In the genomic region with DNA sequence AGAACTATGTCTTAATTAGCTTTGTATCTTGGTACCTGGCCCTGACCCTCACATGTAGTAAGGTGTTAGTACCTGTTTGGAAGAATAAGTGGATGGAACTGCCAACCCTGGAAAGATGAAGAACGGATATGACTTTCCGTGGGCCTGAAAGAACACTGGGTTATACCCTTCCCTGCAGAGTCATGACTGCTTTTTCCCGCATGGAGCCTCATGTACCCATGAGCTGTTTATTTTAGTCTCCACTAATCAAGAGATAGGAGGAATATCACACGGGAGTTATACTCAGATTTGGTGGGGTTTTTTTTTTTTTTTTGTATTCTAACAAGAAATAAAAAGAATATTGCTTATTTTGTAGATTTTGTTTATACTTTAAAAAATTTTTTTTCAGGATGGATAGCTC, we compare ENCODE assay signal across 18 cellular contexts. TPM values are rescaled to one million over a fixed set of nuclear protein-coding genes. Genes with fewer than 3 reads are reported as not detected.
A peak's percentile ranks its signal among the peaks of the same experiment; 100 is the strongest.
DNase-seq lines count a peak whose midpoint lies in the region; ATAC-seq, FAIRE-seq and TF ChIP-seq lines count a peak whose summit lies in the region.
"Had no signal": no experiment of that assay in that cellular context is flagged by ENCODE, and none has a peak within 500 bp of the region (broad histone marks: within the 10 kb centered on the region; RNA-seq: fewer than 3 reads in every experiment).

No MANE protein-coding gene starts in this region.

- TF ChIP-seq CTCF in HepG2 (CRISPR knock-in tag; IDR thresholded peaks at IDR 0.05), result no peak
- no peak for TF ChIP-seq CTCF in right lobe of liver (IDR thresholded peaks at IDR 0.05)

- no peak overlapping the region for H2AFZ ChIP-seq in HepG2 (ENCODE audit: low read length)

- DNase-seq in activated naive CD4-positive, alpha-beta T cell treated with anti-CD3 and anti-CD28 coated beads for 36 hours, result no peak
- no peak for DNase-seq in activated naive CD4-positive, alpha-beta T cell treated with Interleukin-2 at 50 U/mL for 16 hours
- DNase-seq in HepG2 (ENCODE audit: low spot score) (no peak), right lobe of liver (no peak), right cardiac atrium (no peak), SHP77 treated with DMSO at 0.1 percent for 48 hours (lab: John Stamatoyannopoulos, UW) (no peak), HuH-7 (ENCODE audit: low spot score) (no peak)
- DNase-seq: ACHN; Calu3; CD4-positive, CD25-positive, alpha-beta regulatory T cell; DMS 273 treated with DMSO at 0.1 percent for 48 hours; HCEC 1CT had no signal

- in situ Hi-C loops in HepG2 (cut with HindIII; ENCODE audit: extremely low pct_ligation_motif_present, low pct_unique_long_range_greater_than_20kb), result no loop called here

- ATAC-seq in HepG2 (no peak), right lobe of liver (no peak), right cardiac atrium (peak in 1 of 2 donors; percentile 43)

- no peaks in the 10 kb centered on the region for H3K9me3 Mint-ChIP-seq in activated naive CD4-positive, alpha-beta T cell treated with anti-CD3 and anti-CD28 coated beads for 36 hours
- H3K9me3 Mint-ChIP-seq: CD4-positive, CD25-positive, alpha-beta regulatory T cell; IgD-negative memory B cell had no signal

- H3K4me3 ChIP-seq in HepG2 (replicated peaks in 1 of 3; ENCODE audit: insufficient read depth in 1 of 3, low read depth in 2 of 3, low read length in 3 of 3) (no peak overlapping the region), right lobe of liver (no peak overlapping the region), right cardiac atrium (ENCODE audit: low read length) (no peak overlapping the region)
- H3K4me3 ChIP-seq: BLaER1 treated with 17β-estradiol and CSF1 and Interleukin-3, amounts not matched to agents 10 nM and 100 nM had no signal

- no peak overlapping the region for H3K9ac ChIP-seq in HepG2 (ENCODE audit: insufficient read depth, low read depth, low read length)
- H3K9ac ChIP-seq: BLaER1 treated with 17β-estradiol and CSF1 and Interleukin-3, amounts not matched to agents 10 nM and 100 nM had no signal

- WGBS in HepG2 (ENCODE audit: low lambda C conversion rate), result 80% methylated on average over 4 of the region's 4 CpGs
- 46% methylated on average over 4 of the region's 4 CpGs for WGBS in right lobe of liver (ENCODE audit: insufficient coverage, low coverage, low lambda C conversion rate, missing lambda C conversion rate)
- WGBS in right cardiac atrium, result 60% methylated on average over 4 of the region's 4 CpGs

- no peaks in the 10 kb centered on the region for H3K79me2 ChIP-seq in HepG2 (ENCODE audit: insufficient read depth, low read length)

- H3K4me1 ChIP-seq in HepG2 (ENCODE audit: insufficient read depth, low read length) (peaks cover 46% of the 10 kb centered on the region), right lobe of liver (peaks cover 0 to 22% (median 4%) of the 10 kb centered on the region in 4 donors), right cardiac atrium (ENCODE audit: control insufficient read depth, insufficient read depth, low read length) (no peaks in the 10 kb centered on the region)

- no peaks in the 10 kb centered on the region for H3K4me1 Mint-ChIP-seq in activated naive CD4-positive, alpha-beta T cell treated with anti-CD3 and anti-CD28 coated beads for 36 hours (ENCODE audit: low read depth)

- peaks cover 52 to 86% of the 10 kb centered on the region in 2 experiments for H3K36me3 ChIP-seq in HepG2 (replicated peaks in 1 of 2; ENCODE audit: control insufficient read depth in 1 of 2, insufficient read depth in 2 of 2, low read length in 2 of 2)
- H3K36me3 ChIP-seq in right lobe of liver, result peaks cover 22 to 85% (median 56%) of the 10 kb centered on the region in 4 donors

- intact Hi-C loops in activated naive CD4-positive, alpha-beta T cell treated with anti-CD3 and anti-CD28 coated beads for 36 hours (cut with micrococcal nuclease), result no loop called here
- intact Hi-C loops in HepG2 (cut with micrococcal nuclease; ENCODE audit: unreplicated experiment) (loop anchor here (2.0 kb wide), 1 partner anchor 17 kb away; a partner anchor contains a TSS), right lobe of liver (cut with DNase I) (no loop called here), right cardiac atrium (cut with DNase I) (no loop called here)

- no peak overlapping the region for H3K4me2 ChIP-seq in HepG2 (ENCODE audit: low read depth, low read length)
- H3K4me2 ChIP-seq: BLaER1 treated with 17β-estradiol and CSF1 and Interleukin-3, amounts not matched to agents 10 nM and 100 nM had no signal

- no peaks in the 10 kb centered on the region for H3K27me3 Mint-ChIP-seq in activated naive CD4-positive, alpha-beta T cell treated with anti-CD3 and anti-CD28 coated beads for 36 hours (ENCODE audit: low read depth)
- H3K27me3 Mint-ChIP-seq: CD4-positive, CD25-positive, alpha-beta regulatory T cell; IgD-negative memory B cell had no signal

- H4K20me1 ChIP-seq in HepG2 (ENCODE audit: insufficient read depth, low read length), result peaks cover 2% of the 10 kb centered on the region; the same call in 1 of the 2 replicates

- CTCF ChIA-PET in activated naive CD4-positive, alpha-beta T cell treated with anti-CD3 and anti-CD28 coated beads for 36 hours (lab: Charles Lee), result interaction anchor here (0.6 to 17.5 kb wide), 4 partner anchors 9 to 569 kb away, joined by 3 to 379 read pairs (median 40); no protein-coding TSS in a partner anchor
- CTCF ChIA-PET in HepG2 (lab: Yijun Ruan, JAX; ENCODE audit: low intra/inter-chr PET ratio, low total read pairs), result no interaction called here

- H3K27ac Mint-ChIP-seq in activated naive CD4-positive, alpha-beta T cell treated with anti-CD3 and anti-CD28 coated beads for 36 hours, result peak overlapping the region; percentile 15

- TF ChIP-seq EP300 in HepG2 (IDR thresholded peaks at IDR 0.05; ENCODE audit: low read depth in 2 of 2, low read length in 2 of 2) (no peak), HepG2 (CRISPR knock-in tag; IDR thresholded peaks at IDR 0.05; ENCODE audit: borderline replicate concordance) (no peak)

- peak; percentile 32 for FAIRE-seq in HepG2 (lab: Jason Lieb, UNC)

- TF ChIP-seq POLR2A in HepG2 (IDR thresholded peaks at IDR 0.05; ENCODE audit: insufficient read depth in 1 of 2, low read depth in 2 of 2, low read length in 2 of 2) (no peak), right lobe of liver (IDR thresholded peaks at IDR 0.05) (no peak)

- no peak for TF ChIP-seq RAD21 in HepG2 (CRISPR knock-in tag; IDR thresholded peaks at IDR 0.05)

- no peak overlapping the region for H3K4me3 Mint-ChIP-seq in activated naive CD4-positive, alpha-beta T cell treated with anti-CD3 and anti-CD28 coated beads for 36 hours
- H3K4me3 Mint-ChIP-seq: CD4-positive, CD25-positive, alpha-beta regulatory T cell; IgD-negative memory B cell had no signal

- POLR2A ChIA-PET in HepG2 (lab: Yijun Ruan, JAX), result interaction anchor here (1.1 to 6.2 kb wide), 5 partner anchors 10 to 42 kb away, joined by 3 to 84 read pairs (median 6); a partner anchor contains a TSS

- H3K9me3 ChIP-seq in HepG2 (ENCODE audit: low read length), result no peaks in the 10 kb centered on the region
- no peaks in the 10 kb centered on the region for H3K9me3 ChIP-seq in right lobe of liver
- no peaks in the 10 kb centered on the region for H3K9me3 ChIP-seq in right cardiac atrium (ENCODE audit: control insufficient read depth, low read length)
- H3K9me3 ChIP-seq: BLaER1 treated with 17β-estradiol and CSF1 and Interleukin-3, amounts not matched to agents 10 nM and 100 nM had no signal

- no TSS peak for BruUV-seq in HepG2 (replicated peaks; lab: Mats Ljungman, UMichigan)

- H3K36me3 Mint-ChIP-seq in activated naive CD4-positive, alpha-beta T cell treated with anti-CD3 and anti-CD28 coated beads for 36 hours (ENCODE audit: low read depth), result peaks cover 58% of the 10 kb centered on the region

- peak overlapping the region; percentile 73 for H3K27ac ChIP-seq in HepG2 (ENCODE audit: extremely low read length, insufficient read depth, low read length)
- peak overlapping the region in 1 of 3 donors; percentile 73 for H3K27ac ChIP-seq in right lobe of liver
- H3K27ac ChIP-seq in right cardiac atrium (ENCODE audit: low read length), result peak overlapping the region; percentile 17
- H3K27ac ChIP-seq: BLaER1 treated with 17β-estradiol and CSF1 and Interleukin-3, amounts not matched to agents 10 nM and 100 nM; HL-60 had no signal

- H3K27me3 ChIP-seq in HepG2 (ENCODE audit: control insufficient read depth in 1 of 2, insufficient read depth in 2 of 2, low read length in 2 of 2) (no peaks in the 10 kb centered on the region), right lobe of liver (no peaks in the 10 kb centered on the region), right cardiac atrium (ENCODE audit: control insufficient read depth, insufficient read depth) (no peaks in the 10 kb centered on the region)
- H3K27me3 ChIP-seq: BLaER1 treated with 17β-estradiol and CSF1 and Interleukin-3, amounts not matched to agents 10 nM and 100 nM had no signal

RNA-seq across cellular contexts. Expression of a gene that starts 15.9 kb away (rescaled TPM):
- total RNA-seq in activated naive CD4-positive, alpha-beta T cell treated with anti-CD3 and anti-CD28 coated beads for 36 hours, result 100 to 1,000 TPM; 126 to 132 TPM
- total RNA-seq in HepG2 (2016; rRNA removed; fragmentation: Illumina TruSeq; extraction: Trizol), result 56.5 and 69.9 TPM in 2 replicates
- total RNA-seq in HepG2 (2016; cell fraction: cytosol; rRNA removed; fragmentation: Illumina TruSeq; extraction: Trizol; ENCODE audit: low read depth), result 17.0 and 17.6 TPM in 2 replicates
- 53.1 and 69.5 TPM in 2 replicates for total RNA-seq in HepG2 (2016; cell fraction: insoluble cytoplasmic fraction; rRNA removed; fragmentation: Illumina TruSeq; extraction: Trizol)
- total RNA-seq in HepG2 (2016; cell fraction: membrane; rRNA removed; fragmentation: Illumina TruSeq; extraction: Trizol), result 32.7 and 34.6 TPM in 2 replicates
- 51.4 and 61.7 TPM in 2 replicates for total RNA-seq in HepG2 (2016; cell fraction: nucleus; rRNA removed; fragmentation: Illumina TruSeq; extraction: Trizol)
- polyA plus RNA-seq in HepG2 (2011; rRNA removed), result 94.3 and 102 TPM in 2 replicates
- polyA plus RNA-seq in HepG2 (2011; cell fraction: cytosol; rRNA removed), result 93.1 and 108 TPM in 2 replicates
- 122 and 123 TPM in 2 replicates for polyA plus RNA-seq in HepG2 (2011; cell fraction: nucleus; rRNA removed)
- 73.8 and 77.6 TPM in 2 replicates for polyA plus RNA-seq in HepG2 (2012)
- 10.6 and 12.2 TPM in 2 replicates for polyA plus RNA-seq in HepG2 (2016; cell fraction: cytosol; fragmentation: Illumina TruSeq; extraction: Trizol; ENCODE audit: low read depth)
- polyA plus RNA-seq in HepG2 (2016; cell fraction: insoluble cytoplasmic fraction; fragmentation: Illumina TruSeq; extraction: Trizol; ENCODE audit: low read depth), result 80.8 and 82.0 TPM in 2 replicates
- 19.6 and 22.7 TPM in 2 replicates for polyA plus RNA-seq in HepG2 (2016; cell fraction: membrane; fragmentation: Illumina TruSeq; extraction: Trizol; ENCODE audit: low read depth)
- 113 and 120 TPM in 2 replicates for polyA plus RNA-seq in HepG2 (2016; cell fraction: nucleus; fragmentation: Illumina TruSeq; extraction: Trizol; ENCODE audit: insufficient read depth, low read depth)
- 129 and 131 TPM in 2 replicates for polyA minus RNA-seq in HepG2 (2011; rRNA and poly(A)+ RNA removed; ENCODE audit: low replicate concordance)
- polyA minus RNA-seq in HepG2 (2011; cell fraction: cytosol; rRNA and poly(A)+ RNA removed), result 45.5 and 49.7 TPM in 2 replicates
- 71.3 and 89.1 TPM in 2 replicates for polyA minus RNA-seq in HepG2 (2011; cell fraction: nucleus; rRNA and poly(A)+ RNA removed)
- 100 to 1,000 TPM in 1 of 6 experiments, 10 to 100 TPM in 5; 63.8 to 112 (median 68.8) TPM for total RNA-seq in right lobe of liver
- total RNA-seq in right cardiac atrium, result 100 to 1,000 TPM; 121 to 148 (median 144) TPM
- polyA plus RNA-seq in right cardiac atrium, result 87.6 TPM

RNA-seq across cellular contexts. Expression of a gene that starts 21.7 kb away (rescaled TPM):
- under 1 TPM; 0.07 to 0.41 TPM for total RNA-seq in activated naive CD4-positive, alpha-beta T cell treated with anti-CD3 and anti-CD28 coated beads for 36 hours
- not detected in 2 replicates for total RNA-seq in HepG2 (2016; rRNA removed; fragmentation: Illumina TruSeq; extraction: Trizol)
- total RNA-seq in HepG2 (2016; cell fraction: cytosol; rRNA removed; fragmentation: Illumina TruSeq; extraction: Trizol; ENCODE audit: low read depth), result not detected in 2 replicates
- total RNA-seq in HepG2 (2016; cell fraction: insoluble cytoplasmic fraction; rRNA removed; fragmentation: Illumina TruSeq; extraction: Trizol), result not detected in 2 replicates
- total RNA-seq in HepG2 (2016; cell fraction: membrane; rRNA removed; fragmentation: Illumina TruSeq; extraction: Trizol), result not detected in 2 replicates
- total RNA-seq in HepG2 (2016; cell fraction: nucleus; rRNA removed; fragmentation: Illumina TruSeq; extraction: Trizol), result not detected in 2 replicates
- not detected in 2 replicates for polyA plus RNA-seq in HepG2 (2011; rRNA removed)
- polyA plus RNA-seq in HepG2 (2011; cell fraction: cytosol; rRNA removed), result not detected in 2 replicates
- polyA plus RNA-seq in HepG2 (2011; cell fraction: nucleus; rRNA removed), result not detected in 2 replicates
- 0.47 and 0.59 TPM in 2 replicates for polyA plus RNA-seq in HepG2 (2012)
- not detected in 2 replicates for polyA plus RNA-seq in HepG2 (2016; cell fraction: cytosol; fragmentation: Illumina TruSeq; extraction: Trizol; ENCODE audit: low read depth)
- not detected in 2 replicates for polyA plus RNA-seq in HepG2 (2016; cell fraction: insoluble cytoplasmic fraction; fragmentation: Illumina TruSeq; extraction: Trizol; ENCODE audit: low read depth)
- not detected in 2 replicates for polyA plus RNA-seq in HepG2 (2016; cell fraction: membrane; fragmentation: Illumina TruSeq; extraction: Trizol; ENCODE audit: low read depth)
- polyA plus RNA-seq in HepG2 (2016; cell fraction: nucleus; fragmentation: Illumina TruSeq; extraction: Trizol; ENCODE audit: insufficient read depth, low read depth), result not detected in 2 replicates
- not detected in 2 replicates for polyA minus RNA-seq in HepG2 (2011; rRNA and poly(A)+ RNA removed; ENCODE audit: low replicate concordance)
- not detected in 2 replicates for polyA minus RNA-seq in HepG2 (2011; cell fraction: cytosol; rRNA and poly(A)+ RNA removed)
- polyA minus RNA-seq in HepG2 (2011; cell fraction: nucleus; rRNA and poly(A)+ RNA removed), result not detected in 2 replicates
- not detected for total RNA-seq in right lobe of liver
- not detected for total RNA-seq in right cardiac atrium
- not detected for polyA plus RNA-seq in right cardiac atrium
- total RNA-seq: A172; Calu3; CD4-positive, CD25-positive, alpha-beta regulatory T cell; Daoy; H4 had no signal
- polyA plus RNA-seq: IgD-negative memory B cell had no signal

RNA-seq across cellular contexts. Expression of a gene that starts 25.4 kb away (rescaled TPM):
- 1 to 10 TPM; 4.5 to 6.8 TPM for total RNA-seq in activated naive CD4-positive, alpha-beta T cell treated with anti-CD3 and anti-CD28 coated beads for 36 hours
- 8.1 and 11.5 TPM in 2 replicates for total RNA-seq in HepG2 (2016; rRNA removed; fragmentation: Illumina TruSeq; extraction: Trizol)
- total RNA-seq in HepG2 (2016; cell fraction: cytosol; rRNA removed; fragmentation: Illumina TruSeq; extraction: Trizol; ENCODE audit: low read depth), result 2.4 and 2.7 TPM in 2 replicates
- 5.4 and 11.9 TPM in 2 replicates for total RNA-seq in HepG2 (2016; cell fraction: insoluble cytoplasmic fraction; rRNA removed; fragmentation: Illumina TruSeq; extraction: Trizol)
- 6.9 and 7.9 TPM in 2 replicates for total RNA-seq in HepG2 (2016; cell fraction: membrane; rRNA removed; fragmentation: Illumina TruSeq; extraction: Trizol)
- total RNA-seq in HepG2 (2016; cell fraction: nucleus; rRNA removed; fragmentation: Illumina TruSeq; extraction: Trizol), result 12.4 and 16.2 TPM in 2 replicates
- 6.5 and 10.3 TPM in 2 replicates for polyA plus RNA-seq in HepG2 (2011; rRNA removed)
- 3.2 and 3.9 TPM in 2 replicates for polyA plus RNA-seq in HepG2 (2011; cell fraction: cytosol; rRNA removed)
- polyA plus RNA-seq in HepG2 (2011; cell fraction: nucleus; rRNA removed), result 23.6 and 25.1 TPM in 2 replicates
- polyA plus RNA-seq in HepG2 (2012), result 4.9 and 11.7 TPM in 2 replicates
- polyA plus RNA-seq in HepG2 (2016; cell fraction: cytosol; fragmentation: Illumina TruSeq; extraction: Trizol; ENCODE audit: low read depth), result 1.2 and 1.7 TPM in 2 replicates
- polyA plus RNA-seq in HepG2 (2016; cell fraction: insoluble cytoplasmic fraction; fragmentation: Illumina TruSeq; extraction: Trizol; ENCODE audit: low read depth), result 3.7 and 6.7 TPM in 2 replicates
- 2.9 and 4.2 TPM in 2 replicates for polyA plus RNA-seq in HepG2 (2016; cell fraction: membrane; fragmentation: Illumina TruSeq; extraction: Trizol; ENCODE audit: low read depth)
- 20.2 and 23.1 TPM in 2 replicates for polyA plus RNA-seq in HepG2 (2016; cell fraction: nucleus; fragmentation: Illumina TruSeq; extraction: Trizol; ENCODE audit: insufficient read depth, low read depth)
- 8.7 and 18.6 TPM in 2 replicates for polyA minus RNA-seq in HepG2 (2011; rRNA and poly(A)+ RNA removed; ENCODE audit: low replicate concordance)
- polyA minus RNA-seq in HepG2 (2011; cell fraction: cytosol; rRNA and poly(A)+ RNA removed), result 2.4 and 3.3 TPM in 2 replicates
- polyA minus RNA-seq in HepG2 (2011; cell fraction: nucleus; rRNA and poly(A)+ RNA removed), result 12.1 and 17.3 TPM in 2 replicates
- total RNA-seq in right lobe of liver, result 1 to 10 TPM; 3.9 to 7.9 (median 4.9) TPM
- total RNA-seq in right cardiac atrium, result 10 to 100 TPM; 13.9 to 20.7 (median 17.3) TPM
- 10.5 TPM for polyA plus RNA-seq in right cardiac atrium
- total RNA-seq: A172, H4 had no signal

RNA-seq across cellular contexts. Expression of a gene that starts 57.8 kb away (rescaled TPM):
- total RNA-seq in activated naive CD4-positive, alpha-beta T cell treated with anti-CD3 and anti-CD28 coated beads for 36 hours, result under 1 TPM in 1 of 2 experiments, not detected in 1; 0.10 TPM
- 20.3 and 27.5 TPM in 2 replicates for total RNA-seq in HepG2 (2016; rRNA removed; fragmentation: Illumina TruSeq; extraction: Trizol)
- total RNA-seq in HepG2 (2016; cell fraction: cytosol; rRNA removed; fragmentation: Illumina TruSeq; extraction: Trizol; ENCODE audit: low read depth), result 13.0 and 16.2 TPM in 2 replicates
- 17.4 and 28.0 TPM in 2 replicates for total RNA-seq in HepG2 (2016; cell fraction: insoluble cytoplasmic fraction; rRNA removed; fragmentation: Illumina TruSeq; extraction: Trizol)
- total RNA-seq in HepG2 (2016; cell fraction: membrane; rRNA removed; fragmentation: Illumina TruSeq; extraction: Trizol), result 29.3 and 35.9 TPM in 2 replicates
- 17.6 and 20.1 TPM in 2 replicates for total RNA-seq in HepG2 (2016; cell fraction: nucleus; rRNA removed; fragmentation: Illumina TruSeq; extraction: Trizol)
- polyA plus RNA-seq in HepG2 (2011; rRNA removed), result 10.7 and 15.9 TPM in 2 replicates
- polyA plus RNA-seq in HepG2 (2011; cell fraction: cytosol; rRNA removed), result 10.4 and 12.8 TPM in 2 replicates
- 16.7 and 17.3 TPM in 2 replicates for polyA plus RNA-seq in HepG2 (2011; cell fraction: nucleus; rRNA removed)
- polyA plus RNA-seq in HepG2 (2012), result 12.1 and 22.6 TPM in 2 replicates
- 11.5 and 14.9 TPM in 2 replicates for polyA plus RNA-seq in HepG2 (2016; cell fraction: cytosol; fragmentation: Illumina TruSeq; extraction: Trizol; ENCODE audit: low read depth)
- 21.6 and 21.8 TPM in 2 replicates for polyA plus RNA-seq in HepG2 (2016; cell fraction: insoluble cytoplasmic fraction; fragmentation: Illumina TruSeq; extraction: Trizol; ENCODE audit: low read depth)
- 24.0 and 29.9 TPM in 2 replicates for polyA plus RNA-seq in HepG2 (2016; cell fraction: membrane; fragmentation: Illumina TruSeq; extraction: Trizol; ENCODE audit: low read depth)
- polyA plus RNA-seq in HepG2 (2016; cell fraction: nucleus; fragmentation: Illumina TruSeq; extraction: Trizol; ENCODE audit: insufficient read depth, low read depth), result 31.6 and 33.1 TPM in 2 replicates
- 0.12 and 15.6 TPM in 2 replicates for polyA minus RNA-seq in HepG2 (2011; rRNA and poly(A)+ RNA removed; ENCODE audit: low replicate concordance)
- 9.2 and 10.9 TPM in 2 replicates for polyA minus RNA-seq in HepG2 (2011; cell fraction: cytosol; rRNA and poly(A)+ RNA removed)
- 12.9 and 21.1 TPM in 2 replicates for polyA minus RNA-seq in HepG2 (2011; cell fraction: nucleus; rRNA and poly(A)+ RNA removed)
- 1 to 10 TPM in 5 of 6 experiments, under 1 TPM in 1; 0.55 to 4.2 (median 2.1) TPM for total RNA-seq in right lobe of liver
- total RNA-seq in right cardiac atrium, result 1 to 10 TPM; 2.9 to 5.9 (median 4.1) TPM
- polyA plus RNA-seq in right cardiac atrium, result 4.3 TPM
- total RNA-seq: CD4-positive, CD25-positive, alpha-beta regulatory T cell had no signal
- polyA plus RNA-seq: IgD-negative memory B cell had no signal
